17 cellular contexts compared by ENCODE assay signal in the genomic region with DNA sequence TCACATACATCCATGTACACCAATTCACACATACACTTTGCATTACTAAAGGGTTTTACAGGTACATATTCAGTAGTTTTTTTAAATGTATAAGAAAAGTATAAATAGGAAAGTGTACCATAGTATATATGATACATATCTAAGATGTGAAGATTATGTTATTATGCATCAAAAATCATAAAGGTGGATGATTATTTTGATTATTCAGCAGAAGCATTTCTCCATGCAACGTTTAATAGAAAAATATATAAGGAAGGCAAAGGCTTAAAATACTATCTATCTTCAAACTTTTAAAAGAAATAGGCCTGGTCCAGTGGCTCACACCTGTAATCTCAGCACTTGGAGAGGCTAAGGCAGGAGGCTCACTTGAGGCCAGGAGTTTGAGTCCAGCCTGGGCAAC.
DNase-seq lines count a peak whose midpoint lies in the region; ATAC-seq and TF ChIP-seq lines count a peak whose summit lies in the region.
"Had no signal": no experiment of that assay in that cellular context is flagged by ENCODE, and none has a peak within 500 bp of the region (broad histone marks: within the 10 kb centered on the region; RNA-seq: fewer than 3 reads in every experiment).

No MANE protein-coding gene starts in this region.

- peak overlapping the region; percentile 63 for H3K4me2 ChIP-seq in PC-9
- no peak overlapping the region for H3K4me2 ChIP-seq in parathyroid adenoma (ENCODE audit: low read length)

- no peak for TF ChIP-seq CTCF in PC-9 (conservative IDR thresholded peaks at IDR 0.05)
- TF ChIP-seq CTCF in parathyroid adenoma (IDR thresholded peaks at IDR 0.05): no peak

- H3K4me1 ChIP-seq in PC-9 (replicated peaks; ENCODE audit: insufficient read depth): peaks cover 26% of the 10 kb centered on the region
- H3K4me1 ChIP-seq in parathyroid adenoma: peaks cover 18% of the 10 kb centered on the region

- H3K36me3 ChIP-seq in PC-9 (ENCODE audit: low read depth) (no peaks in the 10 kb centered on the region), parathyroid adenoma (ENCODE audit: control insufficient read depth, insufficient read depth, low read length) (no peaks in the 10 kb centered on the region)
- H3K36me3 ChIP-seq: BLaER1 had no signal

- no peak for ATAC-seq in central memory CD8-positive, alpha-beta T cell (replicated peaks; ENCODE audit: extremely low read depth, poor library complexity, severe bottlenecking)
- ATAC-seq in GM18870 (IDR thresholded peaks at IDR 0.05; ENCODE audit: unreplicated experiment) (no peak), HG03469 (IDR thresholded peaks at IDR 0.05; ENCODE audit: unreplicated experiment) (no peak)

- peaks cover 16% of the 10 kb centered on the region for H3K36me3 Mint-ChIP-seq in T-helper 1 cell treated with Interleukin-12 subunit alpha and Interleukin-12 subunit beta and Interleukin-4 antibody, amounts not matched to agents 30 μg/mL and 1 μg/mL, for 36 hours (ENCODE audit: low read depth)
- peaks cover 4% of the 10 kb centered on the region for H3K36me3 Mint-ChIP-seq in central memory CD8-positive, alpha-beta T cell (ENCODE audit: insufficient read depth)
- H3K36me3 Mint-ChIP-seq: IgD-negative memory B cell had no signal

- H3K79me2 ChIP-seq in PC-9 (ENCODE audit: low read depth): no peaks in the 10 kb centered on the region
- H3K79me2 ChIP-seq in parathyroid adenoma: no peaks in the 10 kb centered on the region

- peaks cover 34% of the 10 kb centered on the region for H3K4me1 Mint-ChIP-seq in T-helper 1 cell treated with Interleukin-12 subunit alpha and Interleukin-12 subunit beta and Interleukin-4 antibody, amounts not matched to agents 30 μg/mL and 1 μg/mL, for 36 hours (ENCODE audit: low read depth)
- H3K4me1 Mint-ChIP-seq in central memory CD8-positive, alpha-beta T cell: peaks cover 39% of the 10 kb centered on the region

- H3K9me3 ChIP-seq in PC-9 (ENCODE audit: insufficient read depth, low read depth) (no peaks in the 10 kb centered on the region), parathyroid adenoma (ENCODE audit: control insufficient read depth, low read length) (no peaks in the 10 kb centered on the region)
- H3K9me3 ChIP-seq: BLaER1 had no signal

- peaks cover 4% of the 10 kb centered on the region for H3K9me3 Mint-ChIP-seq in T-helper 1 cell treated with Interleukin-12 subunit alpha and Interleukin-12 subunit beta and Interleukin-4 antibody, amounts not matched to agents 30 μg/mL and 1 μg/mL, for 36 hours
- no peaks in the 10 kb centered on the region for H3K9me3 Mint-ChIP-seq in central memory CD8-positive, alpha-beta T cell
- H3K9me3 Mint-ChIP-seq: IgD-negative memory B cell had no signal

- intact Hi-C loops in PC-9 (cut with micrococcal nuclease; ENCODE audit: unreplicated experiment): no loop called here

- H3K27me3 ChIP-seq in PC-9 (ENCODE audit: insufficient read depth, low read depth) (no peaks in the 10 kb centered on the region), parathyroid adenoma (ENCODE audit: control insufficient read depth, insufficient read depth, low read length) (no peaks in the 10 kb centered on the region)
- H3K27me3 ChIP-seq: BLaER1 had no signal

- H2AFZ ChIP-seq in PC-9 (0 out of 2 replicates have a peak overlapping the region, but pooled peaks have one; percentile 80), parathyroid adenoma (no peak overlapping the region)
- H2AFZ ChIP-seq: GM23248 had no signal

- H3K9ac ChIP-seq in parathyroid adenoma: no peak overlapping the region
- H3K9ac ChIP-seq: BLaER1, GM23248 had no signal

- CTCF ChIA-PET in PC-9 (lab: Charles Lee): no interaction called here

- peak overlapping the region; percentile 88 for H3K27ac ChIP-seq in PC-9
- H3K27ac ChIP-seq in parathyroid adenoma: peak overlapping the region; percentile 80
- H3K27ac ChIP-seq: 22Rv1, GM23248 had no signal

- POLR2A ChIA-PET in PC-9 (lab: Charles Lee; ENCODE audit: unreplicated experiment): no interaction called here

- H3K4me3 Mint-ChIP-seq in T-helper 1 cell treated with Interleukin-12 subunit alpha and Interleukin-12 subunit beta and Interleukin-4 antibody, amounts not matched to agents 30 μg/mL and 1 μg/mL, for 36 hours: no peak overlapping the region
- H3K4me3 Mint-ChIP-seq in central memory CD8-positive, alpha-beta T cell: no peak overlapping the region
- H3K4me3 Mint-ChIP-seq: H9 had no signal

- H3K27me3 Mint-ChIP-seq in T-helper 1 cell treated with Interleukin-12 subunit alpha and Interleukin-12 subunit beta and Interleukin-4 antibody, amounts not matched to agents 30 μg/mL and 1 μg/mL, for 36 hours (ENCODE audit: low read depth): peaks cover 29% of the 10 kb centered on the region
- no peaks in the 10 kb centered on the region for H3K27me3 Mint-ChIP-seq in central memory CD8-positive, alpha-beta T cell
- H3K27me3 Mint-ChIP-seq: IgD-negative memory B cell had no signal

- H4K20me1 ChIP-seq in PC-9 (ENCODE audit: insufficient read depth): no peaks in the 10 kb centered on the region
- H4K20me1 ChIP-seq: BLaER1 had no signal

- peak overlapping the region; percentile 94 for H3K27ac Mint-ChIP-seq in T-helper 1 cell treated with Interleukin-12 subunit alpha and Interleukin-12 subunit beta and Interleukin-4 antibody, amounts not matched to agents 30 μg/mL and 1 μg/mL, for 36 hours
- H3K27ac Mint-ChIP-seq in central memory CD8-positive, alpha-beta T cell (ENCODE audit: low read depth): peak overlapping the region; percentile 90
- H3K27ac Mint-ChIP-seq: H9 had no signal

- DNase-seq in T-helper 1 cell: no peak
- no peak for DNase-seq in PC-9
- DNase-seq in central memory CD8-positive, alpha-beta T cell (ENCODE audit: low spot score in 2 of 2): no peak
- DNase-seq in HK-2 (ENCODE audit: unreplicated experiment): no peak
- DNase-seq: ACHN, GM23248, H9, Kasumi-1, NCI-H1048, NCI-H446 had no signal

- peaks cover 12% of the 10 kb centered on the region; the same call in 1 of the 2 replicates for H3F3A ChIP-seq in PC-9 (ENCODE audit: insufficient read depth, low read depth)

- H3K9me2 ChIP-seq in PC-9 (ENCODE audit: insufficient read depth): no peaks in the 10 kb centered on the region

- BruUV-seq in PC-9 (replicated peaks; lab: Mats Ljungman, UMichigan): no TSS peak

- no peak overlapping the region for H3K4me3 ChIP-seq in PC-9
- no peak overlapping the region for H3K4me3 ChIP-seq in parathyroid adenoma (ENCODE audit: low read depth, low read length)
- H3K4me3 ChIP-seq: BLaER1, GM23248 had no signal
